1 cellular context compared by ENCODE assay signal in the genomic region with DNA sequence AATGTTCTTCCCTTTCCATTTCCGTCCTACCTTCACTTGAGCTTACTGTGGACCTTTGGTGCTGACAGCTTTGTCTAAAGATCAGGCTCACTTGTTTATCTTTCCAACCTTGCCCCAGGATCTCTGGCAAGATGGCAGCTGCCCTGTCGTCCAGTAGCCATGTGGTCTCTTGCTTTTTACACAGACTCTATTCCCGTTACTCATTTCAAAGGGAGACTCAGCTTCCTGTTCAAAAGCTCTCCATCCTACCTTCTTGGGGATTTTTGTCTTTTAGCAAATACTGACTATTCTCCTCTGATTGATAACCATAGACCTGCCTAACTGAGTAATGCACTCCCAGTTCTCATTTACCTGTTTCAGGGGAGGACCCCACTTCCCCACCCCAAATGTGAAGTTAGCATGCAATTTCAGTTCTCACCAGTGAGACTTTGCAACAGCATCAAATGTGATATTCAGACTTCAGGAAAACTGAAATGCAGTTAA.
TF ChIP-seq lines count a peak whose summit lies in the region.

No MANE protein-coding gene starts in this region.

TF ChIP-seq in neural cell, 6 proteins besides CTCF, POLR2A, EP300 and RAD21 (continued from another document):
- TF ChIP-seq REST (IDR thresholded peaks at IDR 0.05; ENCODE audit: borderline replicate concordance) (no peak), MXI1 (conservative IDR thresholded peaks at IDR 0.05; ENCODE audit: poor library complexity, severe bottlenecking) (no peak), TAF1 (IDR thresholded peaks at IDR 0.05; ENCODE audit: low read depth) (no peak), SMC3 (conservative IDR thresholded peaks at IDR 0.05; ENCODE audit: poor library complexity) (no peak)
